Comparison of ENCODE assay signal across 1 cellular context in the genomic region with DNA sequence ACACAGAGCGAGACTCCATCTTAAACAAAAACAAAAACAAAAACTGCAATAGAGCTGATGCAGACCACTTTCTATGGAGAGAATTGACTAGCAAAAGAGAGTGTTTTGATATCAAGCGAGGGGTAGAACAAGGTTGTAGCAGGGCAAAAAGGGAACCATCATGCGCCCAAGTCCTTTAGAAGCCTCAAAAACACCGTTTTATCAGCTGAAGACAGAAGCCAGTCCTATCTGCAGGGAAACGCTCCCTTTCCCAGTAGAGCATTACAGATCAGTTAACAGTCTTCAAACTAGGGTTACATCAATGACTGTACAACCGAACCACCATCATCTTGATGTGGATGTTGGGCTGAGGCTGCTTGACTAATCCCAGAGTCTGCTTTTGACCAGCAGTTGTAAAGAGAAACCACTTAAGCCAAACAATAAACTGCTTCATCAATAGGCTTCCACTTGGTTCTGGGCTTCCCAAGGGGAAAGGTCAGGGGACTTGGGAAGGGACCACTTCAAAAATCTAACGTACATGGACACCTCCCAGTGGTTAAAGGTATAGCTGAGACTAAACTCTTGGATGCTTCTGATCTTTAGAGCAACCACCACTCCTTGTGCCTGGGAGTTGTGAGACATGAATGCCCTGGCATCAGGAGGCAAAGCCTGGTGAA.
A peak's percentile ranks its signal among the peaks of the same experiment; 100 is the strongest.
TF ChIP-seq lines count a peak whose summit lies in the region.

No MANE protein-coding gene starts in this region.

TF ChIP-seq in K562, 482 proteins besides CTCF, POLR2A, EP300 and RAD21 (continued from another document and continues in another):
- no peak for TF ChIP-seq KLF13 (tag; IDR thresholded peaks at IDR 0.05; ENCODE audit: borderline replicate concordance, low read depth)
- no peak; the same call in 1 of the 2 replicates for TF ChIP-seq FOXP1 (CRISPR knock-in tag; IDR thresholded peaks at IDR 0.05)
- TF ChIP-seq RNF2 (IDR thresholded peaks at IDR 0.05), result 0 out of 2 replicates have a peak, but pooled peaks have one; percentile 14
- TF ChIP-seq, protein P1, sequence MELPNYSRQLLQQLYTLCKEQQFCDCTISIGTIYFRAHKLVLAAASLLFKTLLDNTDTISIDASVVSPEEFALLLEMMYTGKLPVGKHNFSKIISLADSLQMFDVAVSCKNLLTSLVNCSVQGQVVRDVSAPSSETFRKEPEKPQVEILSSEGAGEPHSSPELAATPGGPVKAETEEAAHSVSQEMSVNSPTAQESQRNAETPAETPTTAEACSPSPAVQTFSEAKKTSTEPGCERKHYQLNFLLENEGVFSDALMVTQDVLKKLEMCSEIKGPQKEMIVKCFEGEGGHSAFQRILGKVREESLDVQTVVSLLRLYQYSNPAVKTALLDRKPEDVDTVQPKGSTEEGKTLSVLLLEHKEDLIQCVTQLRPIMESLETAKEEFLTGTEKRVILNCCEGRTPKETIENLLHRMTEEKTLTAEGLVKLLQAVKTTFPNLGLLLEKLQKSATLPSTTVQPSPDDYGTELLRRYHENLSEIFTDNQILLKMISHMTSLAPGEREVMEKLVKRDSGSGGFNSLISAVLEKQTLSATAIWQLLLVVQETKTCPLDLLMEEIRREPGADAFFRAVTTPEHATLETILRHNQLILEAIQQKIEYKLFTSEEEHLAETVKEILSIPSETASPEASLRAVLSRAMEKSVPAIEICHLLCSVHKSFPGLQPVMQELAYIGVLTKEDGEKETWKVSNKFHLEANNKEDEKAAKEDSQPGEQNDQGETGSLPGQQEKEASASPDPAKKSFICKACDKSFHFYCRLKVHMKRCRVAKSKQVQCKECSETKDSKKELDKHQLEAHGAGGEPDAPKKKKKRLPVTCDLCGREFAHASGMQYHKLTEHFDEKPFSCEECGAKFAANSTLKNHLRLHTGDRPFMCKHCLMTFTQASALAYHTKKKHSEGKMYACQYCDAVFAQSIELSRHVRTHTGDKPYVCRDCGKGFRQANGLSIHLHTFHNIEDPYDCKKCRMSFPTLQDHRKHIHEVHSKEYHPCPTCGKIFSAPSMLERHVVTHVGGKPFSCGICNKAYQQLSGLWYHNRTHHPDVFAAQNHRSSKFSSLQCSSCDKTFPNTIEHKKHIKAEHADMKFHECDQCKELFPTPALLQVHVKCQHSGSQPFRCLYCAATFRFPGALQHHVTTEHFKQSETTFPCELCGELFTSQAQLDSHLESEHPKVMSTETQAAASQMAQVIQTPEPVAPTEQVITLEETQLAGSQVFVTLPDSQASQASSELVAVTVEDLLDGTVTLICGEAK (IDR thresholded peaks at IDR 0.05), result no peak
- TF ChIP-seq, protein P1 (CRISPR knock-in tag; IDR thresholded peaks at IDR 0.05), result no peak
- TF ChIP-seq HOMEZ (CRISPR knock-in tag; IDR thresholded peaks at IDR 0.05), result no peak
- TF ChIP-seq HMGXB4 (CRISPR knock-in tag; IDR thresholded peaks at IDR 0.05), result no peak
- TF ChIP-seq ZNF165 (CRISPR knock-in tag; IDR thresholded peaks at IDR 0.05; ENCODE audit: borderline replicate concordance), result no peak
- TF ChIP-seq ZNF282 (CRISPR knock-in tag; IDR thresholded peaks at IDR 0.05), result no peak
- no peak for TF ChIP-seq ZNF140 (CRISPR knock-in tag; IDR thresholded peaks at IDR 0.05)
- no peak for TF ChIP-seq ZNF785 (CRISPR knock-in tag; IDR thresholded peaks at IDR 0.05)
- TF ChIP-seq, protein P2, sequence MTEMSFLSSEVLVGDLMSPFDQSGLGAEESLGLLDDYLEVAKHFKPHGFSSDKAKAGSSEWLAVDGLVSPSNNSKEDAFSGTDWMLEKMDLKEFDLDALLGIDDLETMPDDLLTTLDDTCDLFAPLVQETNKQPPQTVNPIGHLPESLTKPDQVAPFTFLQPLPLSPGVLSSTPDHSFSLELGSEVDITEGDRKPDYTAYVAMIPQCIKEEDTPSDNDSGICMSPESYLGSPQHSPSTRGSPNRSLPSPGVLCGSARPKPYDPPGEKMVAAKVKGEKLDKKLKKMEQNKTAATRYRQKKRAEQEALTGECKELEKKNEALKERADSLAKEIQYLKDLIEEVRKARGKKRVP (CRISPR knock-in tag; IDR thresholded peaks at IDR 0.05), result peak; percentile 56; the same call in 1 of the 2 replicates
- TF ChIP-seq THRA (IDR thresholded peaks at IDR 0.05), result no peak
- no peak for TF ChIP-seq MCM5 (IDR thresholded peaks at IDR 0.05; ENCODE audit: low read depth)
- no peak; the same call in 1 of the 2 replicates for TF ChIP-seq MYBL2 (IDR thresholded peaks at IDR 0.05; ENCODE audit: low read depth)
- no peak for TF ChIP-seq MYBL2 (CRISPR knock-in tag; IDR thresholded peaks at IDR 0.05; ENCODE audit: borderline replicate concordance)
- no peak for TF ChIP-seq EGR1 (conservative IDR thresholded peaks at IDR 0.05)
- no peak for TF ChIP-seq BCL6 (CRISPR knock-in tag; IDR thresholded peaks at IDR 0.05)
- no peak for TF ChIP-seq RB1 (IDR thresholded peaks at IDR 0.05; ENCODE audit: low read depth)
- TF ChIP-seq HCFC1 (IDR thresholded peaks at IDR 0.05; ENCODE audit: low read depth, low read length), result no peak
- TF ChIP-seq CEBPB (tag; IDR thresholded peaks at IDR 0.05), result no peak
- no peak for TF ChIP-seq JUN (IDR thresholded peaks at IDR 0.05; ENCODE audit: borderline replicate concordance, low read depth, low read length)
- TF ChIP-seq JUN (CRISPR knock-in tag; IDR thresholded peaks at IDR 0.05; ENCODE audit: borderline replicate concordance), result no peak
- no peak for TF ChIP-seq RHOXF2B (CRISPR knock-in tag; conservative IDR thresholded peaks at IDR 0.05)
- peak; percentile 20; the same call in 1 of the 2 replicates for TF ChIP-seq MEF2A (IDR thresholded peaks at IDR 0.05; ENCODE audit: control insufficient read depth, low read depth, low read length)
- no peak for TF ChIP-seq ZNF398 (CRISPR knock-in tag; IDR thresholded peaks at IDR 0.05)
- no peak for TF ChIP-seq ESRRA (IDR thresholded peaks at IDR 0.05; ENCODE audit: borderline replicate concordance, low read depth)
- TF ChIP-seq ZNF239 (CRISPR knock-in tag; IDR thresholded peaks at IDR 0.05), result no peak
- TF ChIP-seq CHD4 (IDR thresholded peaks at IDR 0.05; ENCODE audit: insufficient read depth, insufficient replicate concordance, low read depth, low read length, poor library complexity, severe bottlenecking), result no peak
- TF ChIP-seq HNRNPL (IDR thresholded peaks at IDR 0.05; ENCODE audit: low read depth, low read length), result no peak
- TF ChIP-seq SMARCA5 (IDR thresholded peaks at IDR 0.05), result no peak
- no peak for TF ChIP-seq OTX1 (CRISPR knock-in tag; IDR thresholded peaks at IDR 0.05)
- TF ChIP-seq RBM15 (IDR thresholded peaks at IDR 0.05; ENCODE audit: insufficient read depth, low read length), result no peak
- no peak for TF ChIP-seq AFF4 (CRISPR knock-in tag; IDR thresholded peaks at IDR 0.05)
- TF ChIP-seq TEAD4 (IDR thresholded peaks at IDR 0.05; ENCODE audit: low read length), result peak; percentile 83
- TF ChIP-seq TEAD4 (CRISPR knock-in tag; IDR thresholded peaks at IDR 0.05; ENCODE audit: borderline replicate concordance), result no peak
- TF ChIP-seq TSC22D4 (tag; IDR thresholded peaks at IDR 0.05), result no peak
- TF ChIP-seq HDAC2 (IDR thresholded peaks at IDR 0.05), result peak; percentile 81
